22 cellular contexts compared by ENCODE assay signal in genomic region chrX:87392369-87392768, GRCh38.
"Had no signal": no experiment of that assay in that cellular context is flagged by ENCODE, and none has a peak within 500 bp of the region (broad histone marks: within the 10 kb centered on the region; RNA-seq: fewer than 3 reads in every experiment).

No MANE protein-coding gene starts in this region.

- DNase-seq: activated naive CD4-positive, alpha-beta T cell; activated T-cell treated with anti-CD3 and anti-CD28 coated beads for 4 hours; aorta; cerebellar nuclear complex; effector memory CD4-positive, alpha-beta T cell; heart left ventricle; left cardiac atrium; lower lobe of right lung; midbrain; naive B cell; nucleus accumbens; posterior cingulate gyrus; retina; stimulated activated CD4-positive, alpha-beta T cell treated with anti-CD3 and anti-CD28 coated beads, Interleukin-2, amount 100 ng/mL, for 48 hours; stimulated activated naive B cell treated with anti-CD40 and anti-IgM and Interleukin-4, amounts not matched to agents 10 μg/mL and 1 μg/mL and 100 μg/mL, for 72 hours; substantia nigra; T-helper 9 cell; transverse colon had no signal

- H3K4me3 ChIP-seq: breast epithelium, heart left ventricle, lower lobe of right lung, transverse colon, vagina had no signal

- FAIRE-seq: frontal cortex had no signal

- ATAC-seq: activated CD4-positive, CD25-positive, alpha-beta regulatory T cell treated with anti-CD3 and anti-CD28 coated beads, Interleukin-2, amount 50 U/mL, for 24 hours; heart left ventricle; left cardiac atrium; lower lobe of right lung; stimulated activated naive B cell treated with anti-CD40 and anti-IgM and Interleukin-4, amounts not matched to agents 10 μg/mL and 1 μg/mL and 100 μg/mL, for 72 hours had no signal

- H3K9me3 ChIP-seq: breast epithelium, heart left ventricle, lower lobe of right lung, transverse colon, vagina had no signal

- H3K27ac ChIP-seq: breast epithelium, heart left ventricle, lower lobe of right lung, transverse colon, vagina had no signal

- H3K27me3 ChIP-seq: heart left ventricle, transverse colon, vagina had no signal

- H3K4me1 ChIP-seq: breast epithelium, heart left ventricle, lower lobe of right lung, transverse colon, vagina had no signal

- H3K36me3 ChIP-seq: breast epithelium, heart left ventricle, lower lobe of right lung, transverse colon, vagina had no signal
